In genomic region chr5:136057401-136057951, GRCh38 we compare ENCODE assay signal across 11 cellular contexts. TPM values are rescaled to one million over a fixed set of nuclear protein-coding genes. Genes with fewer than 3 reads are reported as not detected.
DNase-seq lines count a peak whose midpoint lies in the region; ATAC-seq, FAIRE-seq and TF ChIP-seq lines count a peak whose summit lies in the region.
"Had no signal": no experiment of that assay in that cellular context is flagged by ENCODE, and none has a peak within 500 bp of the region (broad histone marks: within the 10 kb centered on the region; RNA-seq: fewer than 3 reads in every experiment).

No MANE protein-coding gene starts in this region.

- peaks cover 59% of the 10 kb centered on the region for H3K4me1 Mint-ChIP-seq in brain

- H3K9ac ChIP-seq in kidney (ENCODE audit: low read length in 2 of 2), result no peak overlapping the region

- TF ChIP-seq CTCF in brain (conservative IDR thresholded peaks at IDR 0.05) (no peak), kidney (IDR thresholded peaks at IDR 0.05; ENCODE audit: borderline replicate concordance, extremely low read depth, insufficient read depth) (no peak), thoracic aorta (IDR thresholded peaks at IDR 0.05) (no peak)

- no peak for FAIRE-seq in kidney (lab: Jason Lieb, UNC)
- FAIRE-seq: islet of Langerhans had no signal

- H3K36me3 ChIP-seq in kidney (ENCODE audit: control insufficient read depth in 1 of 2, insufficient read depth in 2 of 2, low read length in 2 of 2), result no peaks in the 10 kb centered on the region
- no peaks in the 10 kb centered on the region for H3K36me3 ChIP-seq in thoracic aorta

- ATAC-seq in thoracic aorta (ENCODE audit: insufficient number of reproducible peaks, low FRiP score, low read depth) (no peak), GM18505 (IDR thresholded peaks at IDR 0.05; ENCODE audit: unreplicated experiment) (no peak)

- no peak for TF ChIP-seq POLR2A in GM18505 (IDR thresholded peaks at IDR 0.05; ENCODE audit: borderline replicate concordance, extremely low read depth, insufficient read depth, insufficient read length)

- H3K4me3 ChIP-seq in kidney (ENCODE audit: low read length in 2 of 2) (no peak overlapping the region), thoracic aorta (peak overlapping the region; percentile 16)
- H3K4me3 ChIP-seq: SK-N-MC had no signal

- peak overlapping the region in 3 of 5 experiments; percentile 30 to 78 (median 78) for H3K27ac Mint-ChIP-seq in brain
- H3K27ac Mint-ChIP-seq: stimulated activated naive CD8-positive, alpha-beta T cell treated with anti-CD3 and anti-CD28 coated beads, Interleukin-15, Interleukin-2, amounts not matched to agents 100 ng/mL and 50 ng/mL, for 24 hours had no signal

- H3K27ac ChIP-seq in kidney (ENCODE audit: low read depth in 2 of 2, low read length in 2 of 2), result peak overlapping the region; percentile 55 to 73
- peak overlapping the region; percentile 79 to 86 for H3K27ac ChIP-seq in thoracic aorta
- H3K27ac ChIP-seq: SK-N-MC had no signal

- DNase-seq in MV-4-11 (lab: John Stamatoyannopoulos, UW), result peak; percentile 33
- DNase-seq in kidney, result no peak
- DNase-seq in thoracic aorta (ENCODE audit: low spot score), result no peak
- no peak for DNase-seq in NCI-H1930 (lab: John Stamatoyannopoulos, UW)
- DNase-seq in NCI-H524 treated with DMSO at 0.1 percent for 48 hours (lab: John Stamatoyannopoulos, UW), result no peak
- DNase-seq: NCI-H2171 treated with DMSO at 0.1 percent for 48 hours had no signal

- H3K27me3 ChIP-seq in thoracic aorta (replicated peaks; ENCODE audit: insufficient read depth), result no peaks in the 10 kb centered on the region

- H3K9me3 ChIP-seq in kidney (ENCODE audit: control insufficient read depth in 1 of 2, low read length in 2 of 2), result no peaks in the 10 kb centered on the region
- H3K9me3 ChIP-seq in thoracic aorta, result no peaks in the 10 kb centered on the region

- peaks cover 3% of the 10 kb centered on the region for H3K27me3 Mint-ChIP-seq in brain

- peaks cover 6 to 8% of the 10 kb centered on the region in 2 donors for H3K4me1 ChIP-seq in kidney (ENCODE audit: control insufficient read depth in 1 of 2, insufficient read depth in 1 of 2, low read depth in 1 of 2, low read length in 2 of 2)
- peaks cover 14 to 57% of the 10 kb centered on the region in 2 donors for H3K4me1 ChIP-seq in thoracic aorta (ENCODE audit: control insufficient read depth in 1 of 2, low read depth in 2 of 2)

- intact Hi-C loops in kidney (cut with DNase I), result no loop called here

- H3K36me3 Mint-ChIP-seq in brain, result no peaks in the 10 kb centered on the region

- H3K9me3 Mint-ChIP-seq in brain, result peaks cover 0 to 2% (median 0%) of the 10 kb centered on the region in 5 experiments
- H3K9me3 Mint-ChIP-seq: stimulated activated naive CD8-positive, alpha-beta T cell treated with anti-CD3 and anti-CD28 coated beads, Interleukin-15, Interleukin-2, amounts not matched to agents 100 ng/mL and 50 ng/mL, for 24 hours had no signal

- H3K4me3 Mint-ChIP-seq in brain, result peak overlapping the region in 2 of 5 experiments; percentile 23 to 60
- H3K4me3 Mint-ChIP-seq: stimulated activated naive CD8-positive, alpha-beta T cell treated with anti-CD3 and anti-CD28 coated beads, Interleukin-15, Interleukin-2, amounts not matched to agents 100 ng/mL and 50 ng/mL, for 24 hours had no signal

RNA-seq across cellular contexts. Expression of gene TGFBI, which starts 28.7 kb away (rescaled TPM):
- 10.4 TPM for polyA plus RNA-seq in brain (ENCODE audit: insufficient read depth, low read depth, low replicate concordance)
- total RNA-seq in kidney, result 78.5 TPM
- polyA plus RNA-seq in kidney (ENCODE audit: insufficient read depth, low read depth, low replicate concordance), result 36.4 TPM
- 100 to 1,000 TPM; 158 to 173 TPM for total RNA-seq in thoracic aorta
